8 cellular contexts compared by ENCODE assay signal in genomic region chrX:40153335-40154221, GRCh38. TPM values are rescaled to one million over a fixed set of nuclear protein-coding genes. Genes with fewer than 3 reads are reported as not detected.
DNase-seq lines count a peak whose midpoint lies in the region; TF ChIP-seq lines count a peak whose summit lies in the region.

No MANE protein-coding gene starts in this region.

- H3K4ac ChIP-seq in neuronal stem cell (ENCODE audit: low read length), result no peak overlapping the region

- H3K36me3 Mint-ChIP-seq in HFFc6 (ENCODE audit: low read depth), result no peaks in the 10 kb centered on the region

- peak overlapping the region; percentile 92 for H2AK5ac ChIP-seq in neuronal stem cell (ENCODE audit: low read depth, low read length)

- peaks cover 10% of the 10 kb centered on the region for H3K4me1 Mint-ChIP-seq in HFFc6 (ENCODE audit: low read depth)

- H2BK5ac ChIP-seq in neuronal stem cell (ENCODE audit: low read length), result no peak overlapping the region

- no peak overlapping the region for H2BK15ac ChIP-seq in neuronal stem cell (ENCODE audit: low read length)

- H4K91ac ChIP-seq in neuronal stem cell (ENCODE audit: low read depth, low read length, poor library complexity), result no peak overlapping the region

- H3K4me1 ChIP-seq in neuronal stem cell (ENCODE audit: control insufficient read depth in 2 of 2, insufficient read depth in 1 of 2, low read depth in 1 of 2, low read length in 2 of 2), result peaks cover 16 to 20% of the 10 kb centered on the region in 2 donors

- H3K14ac ChIP-seq in neuronal stem cell (ENCODE audit: low read length), result no peak overlapping the region

- peak overlapping the region; percentile 86 for H3K9ac ChIP-seq in neuronal stem cell (ENCODE audit: low read depth, low read length, poor library complexity)

- no peaks in the 10 kb centered on the region for H3K36me3 ChIP-seq in neuronal stem cell (replicated peaks in 1 of 2; ENCODE audit: control insufficient read depth in 2 of 2, insufficient read depth in 2 of 2, low read length in 2 of 2)

- H3K4me3 Mint-ChIP-seq in HFFc6, result peak overlapping the region; percentile 81

- WGBS in neuronal stem cell (ENCODE audit: extremely low coverage in 2 of 2, insufficient read length in 2 of 2, insufficient replicate concordance in 1 of 2), 2 donors, result no CpG with 5 or more reads among the region's 68 CpGs

- H4K8ac ChIP-seq in neuronal stem cell (ENCODE audit: low read depth, low read length), result no peak overlapping the region

- peak overlapping the region; percentile 78 for H3K4me2 ChIP-seq in neuronal stem cell (ENCODE audit: insufficient read depth, low read length, poor library complexity, severe bottlenecking)

- H3K27ac ChIP-seq in neuronal stem cell (replicated peaks; ENCODE audit: low read length), result no peak overlapping the region

- no peaks in the 10 kb centered on the region for H3K9me3 Mint-ChIP-seq in HFFc6

- peaks cover 0 to 39% (median 0%) of the 10 kb centered on the region in 3 experiments for H3K27me3 ChIP-seq in neuronal stem cell (ENCODE audit: control insufficient read depth in 3 of 3, insufficient read depth in 3 of 3, low read depth in 1 of 3, low read length in 3 of 3)

- DNase-seq in DMS 273 (lab: John Stamatoyannopoulos, UW; ENCODE audit: unreplicated experiment) (peak; percentile 76), DMS 273 treated with DMSO at 0.1 percent for 48 hours (lab: John Stamatoyannopoulos, UW) (no peak), HFFc6 (no peak), NCI-H774 (lab: John Stamatoyannopoulos, UW) (peak; percentile 56), activated T-helper 1 cell treated with Interleukin-2 at 50 U/mL for 16 hours (ENCODE audit: low read depth) (peak; percentile 30), foreskin fibroblast (peak in 1 of 2 donors; percentile 70), neuronal stem cell (ENCODE audit: low spot score) (no peak), DMS79 treated with DMSO at 0.1 percent for 48 hours (lab: John Stamatoyannopoulos, UW) (no peak)

- H3K4me3 ChIP-seq in foreskin fibroblast (ENCODE audit: low read depth in 1 of 2, low read length in 2 of 2), result peak overlapping the region; percentile 38 to 41
- H3K4me3 ChIP-seq in neuronal stem cell (ENCODE audit: low read length in 2 of 2), result peak overlapping the region; percentile 51 to 73

- H3K23ac ChIP-seq in neuronal stem cell (ENCODE audit: low read depth, low read length, poor library complexity), result no peak overlapping the region

- peak overlapping the region; percentile 74 for H2AFZ ChIP-seq in neuronal stem cell (ENCODE audit: low read length)

- TF ChIP-seq CTCF in HFFc6 (IDR thresholded peaks at IDR 0.05) (no peak; the same call in 1 of the 2 replicates), foreskin fibroblast (IDR thresholded peaks at IDR 0.05; ENCODE audit: low read depth, low read length) (no peak)

- peak overlapping the region; percentile 87 for H3K18ac ChIP-seq in neuronal stem cell (ENCODE audit: low read length)

- peak overlapping the region; percentile 56 for H3K27ac Mint-ChIP-seq in HFFc6

- no peak overlapping the region for H2BK120ac ChIP-seq in neuronal stem cell (ENCODE audit: low read depth, low read length)

- peaks cover 5% of the 10 kb centered on the region for H3K79me1 ChIP-seq in neuronal stem cell (ENCODE audit: low read depth, low read length)

- H3K9me3 ChIP-seq in neuronal stem cell (replicated peaks in 1 of 2; ENCODE audit: control insufficient read depth in 2 of 2, insufficient read depth in 1 of 2, low read depth in 1 of 2, low read length in 2 of 2), result no peaks in the 10 kb centered on the region

- H2BK12ac ChIP-seq in neuronal stem cell (ENCODE audit: low read length), result no peak overlapping the region

- H3K27me3 Mint-ChIP-seq in HFFc6 (ENCODE audit: insufficient read depth), result peaks cover 1% of the 10 kb centered on the region; the same call in 1 of the 2 replicates

RNA-seq across cellular contexts. Expression of gene BCOR, which starts 55.8 kb away (rescaled TPM):
- total RNA-seq in HFFc6 (2021; fragmentation: NEBNext Ultra II Directional; extraction: Animal tissue kit (Norgen Biotek cat#: 25700)), result 10 to 100 TPM; 15.0 to 20.3 (median 18.3) TPM
- polyA plus RNA-seq in neuronal stem cell (2013, experiment 1 of 2), result 5.4 TPM
- polyA plus RNA-seq in neuronal stem cell (2013, experiment 2 of 2), result 5.2 TPM

Comparison
In these comparisons a context has a peak if more than half of its experiments do, and no peak if none do; other contexts are left out.
1. DNase-seq: peak in DMS 273 (single experiment), NCI-H774 (single experiment) and activated T-helper 1 cell treated with Interleukin-2 at 50 U/mL for 16 hours (single experiment); none in DMS 273 treated with DMSO at 0.1 percent for 48 hours (single experiment), HFFc6 (single experiment), neuronal stem cell (single experiment) and DMS79 treated with DMSO at 0.1 percent for 48 hours (single experiment).